ENCODE assay signal across 8 cellular contexts in the genomic region with DNA sequence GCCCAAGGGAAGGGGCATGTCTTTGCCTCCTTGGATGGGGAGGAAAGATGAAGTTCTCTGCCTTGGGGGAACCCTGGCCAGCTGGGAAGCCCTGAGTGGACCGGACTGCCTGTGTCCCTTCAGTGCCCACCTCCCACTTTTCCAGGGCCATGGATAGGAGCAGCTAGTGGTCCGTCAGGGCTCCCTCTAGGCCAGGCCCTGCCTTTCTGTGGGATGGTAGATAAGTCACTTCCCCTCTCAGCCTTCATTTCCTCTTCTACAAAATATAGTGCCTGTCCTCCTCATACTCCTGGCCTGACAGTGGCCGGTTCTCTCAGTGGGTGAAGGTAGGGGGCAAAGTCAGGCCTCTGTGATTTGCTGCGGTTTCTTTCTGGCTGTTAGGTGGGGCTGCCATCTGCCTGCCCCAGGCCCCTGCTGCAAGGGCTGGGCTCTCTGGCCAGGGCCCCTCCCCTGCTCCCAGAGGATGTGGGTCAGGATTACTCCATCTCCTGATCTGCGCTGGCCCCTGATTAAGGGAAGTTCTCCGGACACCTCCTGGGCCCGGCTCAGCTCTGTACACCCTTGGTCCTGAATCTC. TPM values are rescaled to one million over a fixed set of nuclear protein-coding genes. Genes with fewer than 3 reads are reported as not detected.
DNase-seq lines count a peak whose midpoint lies in the region; ATAC-seq lines count a peak whose summit lies in the region.

No MANE protein-coding gene starts in this region.

- peak overlapping the region in 1 of 2 donors; percentile 88 for H3K4me3 ChIP-seq in neuronal stem cell (ENCODE audit: low read length in 2 of 2)

- H2BK15ac ChIP-seq in neuronal stem cell (ENCODE audit: low read length): peak overlapping the region; percentile 30

- H2BK5ac ChIP-seq in neuronal stem cell (ENCODE audit: low read length): no peak overlapping the region

- no peak overlapping the region for H3K23ac ChIP-seq in neuronal stem cell (ENCODE audit: low read depth, low read length, poor library complexity)

- H2BK12ac ChIP-seq in neuronal stem cell (ENCODE audit: low read length): no peak overlapping the region

- peak overlapping the region; percentile 27 for H3K9ac ChIP-seq in neuronal stem cell (ENCODE audit: low read depth, low read length, poor library complexity)

- no peak overlapping the region for H4K91ac ChIP-seq in neuronal stem cell (ENCODE audit: low read depth, low read length, poor library complexity)

- H3K4me1 ChIP-seq in neuronal stem cell (ENCODE audit: control insufficient read depth in 2 of 2, insufficient read depth in 1 of 2, low read depth in 1 of 2, low read length in 2 of 2): peaks cover 8 to 22% of the 10 kb centered on the region in 2 donors

- peak overlapping the region; percentile 66 for H2AK5ac ChIP-seq in neuronal stem cell (ENCODE audit: low read depth, low read length)

- no peaks in the 10 kb centered on the region for H3K27me3 Mint-ChIP-seq in T-helper 17 cell

- no peaks in the 10 kb centered on the region for H3K9me3 ChIP-seq in T-helper 17 cell (ENCODE audit: control insufficient read depth, low read length, poor library complexity, severe bottlenecking)
- no peaks in the 10 kb centered on the region for H3K9me3 ChIP-seq in neuronal stem cell (replicated peaks in 1 of 2; ENCODE audit: control insufficient read depth in 2 of 2, insufficient read depth in 1 of 2, low read depth in 1 of 2, low read length in 2 of 2)

- peaks cover 0 to 3% of the 10 kb centered on the region in 2 donors for H3K36me3 ChIP-seq in neuronal stem cell (replicated peaks in 1 of 2; ENCODE audit: control insufficient read depth in 2 of 2, insufficient read depth in 2 of 2, low read length in 2 of 2)

- no peaks in the 10 kb centered on the region for H3K27me3 ChIP-seq in neuronal stem cell (ENCODE audit: control insufficient read depth in 3 of 3, insufficient read depth in 3 of 3, low read depth in 1 of 3, low read length in 3 of 3)

- H3K14ac ChIP-seq in neuronal stem cell (ENCODE audit: low read length): no peak overlapping the region

- DNase-seq in activated CD8-positive, alpha-beta memory T cell treated with anti-CD3 and anti-CD28 coated beads for 24 hours: peak; percentile 61
- DNase-seq in activated CD8-positive, alpha-beta memory T cell treated with anti-CD3 and anti-CD28 coated beads, Interleukin-2, amount 50 U/mL, for 48 hours: no peak
- DNase-seq in T-helper 17 cell (no peak), fibroblast of gingiva (ENCODE audit: low read depth) (peak; percentile 51), neuronal stem cell (ENCODE audit: low spot score) (no peak), NCI-H345 (lab: John Stamatoyannopoulos, UW) (no peak)

- peak overlapping the region; percentile 85 for H3K4me2 ChIP-seq in neuronal stem cell (ENCODE audit: insufficient read depth, low read length, poor library complexity, severe bottlenecking)

- H3K79me1 ChIP-seq in neuronal stem cell (ENCODE audit: low read depth, low read length): peaks cover 13% of the 10 kb centered on the region

- H2BK120ac ChIP-seq in neuronal stem cell (ENCODE audit: low read depth, low read length): peak overlapping the region; percentile 24

- no peak overlapping the region for H3K4ac ChIP-seq in neuronal stem cell (ENCODE audit: low read length)

- H4K8ac ChIP-seq in neuronal stem cell (ENCODE audit: low read depth, low read length): no peak overlapping the region

- WGBS in neuronal stem cell (ENCODE audit: extremely low coverage in 2 of 2, insufficient read length in 2 of 2, insufficient replicate concordance in 1 of 2), 2 donors: no CpG with 5 or more reads among the region's 7 CpGs

- peak overlapping the region; percentile 95 for H3K27ac Mint-ChIP-seq in T-helper 17 cell

- ATAC-seq in T-helper 17 cell (no peak), GM19467 (IDR thresholded peaks at IDR 0.05; ENCODE audit: unreplicated experiment) (no peak), GM18517 (IDR thresholded peaks at IDR 0.05; ENCODE audit: unreplicated experiment) (no peak)

- H3K18ac ChIP-seq in neuronal stem cell (ENCODE audit: low read length): no peak overlapping the region

- H3K4me1 Mint-ChIP-seq in T-helper 17 cell: peaks cover 70% of the 10 kb centered on the region

- H3K27ac ChIP-seq in neuronal stem cell (replicated peaks; ENCODE audit: low read length): no peak overlapping the region

- H3K36me3 Mint-ChIP-seq in T-helper 17 cell (ENCODE audit: low read depth): peaks cover 4% of the 10 kb centered on the region

- peak overlapping the region; percentile 98 for H3K4me3 Mint-ChIP-seq in T-helper 17 cell

- H2AFZ ChIP-seq in neuronal stem cell (ENCODE audit: low read length): no peak overlapping the region

RNA-seq across cellular contexts. Expression of a gene that starts 1.4 kb away (rescaled TPM):
- 10 to 100 TPM; 16.3 to 18.2 TPM for total RNA-seq in T-helper 17 cell
- 5.7 TPM for polyA plus RNA-seq in neuronal stem cell (2013, experiment 1 of 2)
- polyA plus RNA-seq in neuronal stem cell (2013, experiment 2 of 2): 6.0 TPM

RNA-seq across cellular contexts. Expression of a gene that starts 17.6 kb away (rescaled TPM):
- under 1 TPM; 0.44 to 0.45 TPM for total RNA-seq in T-helper 17 cell
- 38.9 TPM for polyA plus RNA-seq in neuronal stem cell (2013, experiment 1 of 2)
- 36.9 TPM for polyA plus RNA-seq in neuronal stem cell (2013, experiment 2 of 2)

Comparison
In these comparisons a context has a peak if more than half of its experiments do, and no peak if none do; other contexts are left out.
1. DNase-seq: peak in activated CD8-positive, alpha-beta memory T cell treated with anti-CD3 and anti-CD28 coated beads for 24 hours (single experiment) and fibroblast of gingiva (single experiment); none in activated CD8-positive, alpha-beta memory T cell treated with anti-CD3 and anti-CD28 coated beads, Interleukin-2, amount 50 U/mL, for 48 hours (single experiment), T-helper 17 cell (0 of 3), neuronal stem cell (single experiment) and NCI-H345 (single experiment).